Comparison of ENCODE assay signal across 1 cellular context in genomic region chr17:35578195-35578928, GRCh38.
TF ChIP-seq lines count a peak whose summit lies in the region.

Gene PEX12, minus strand, starts transcription at chr17:35578571. Its CDS starts 550 bp downstream, at chr17:35578021.

TF ChIP-seq in SK-N-SH, 30 proteins besides CTCF, POLR2A, EP300 and RAD21 (continued from another document):
- no peak for TF ChIP-seq PBX3 (IDR thresholded peaks at IDR 0.05)
- TF ChIP-seq NFIC (IDR thresholded peaks at IDR 0.05; ENCODE audit: borderline replicate concordance) = peak; percentile 11; the same call in 1 of the 2 replicates
- TF ChIP-seq MAX (IDR thresholded peaks at IDR 0.05; ENCODE audit: low read depth) = peak; percentile 94
- TF ChIP-seq MXI1 (IDR thresholded peaks at IDR 0.05; ENCODE audit: low read depth, low read length) = peak; percentile 96
- TF ChIP-seq FOXJ3 (CRISPR knock-in tag; IDR thresholded peaks at IDR 0.05) = no peak
- TF ChIP-seq REST (IDR thresholded peaks at IDR 0.05; ENCODE audit: low read depth, low read length) = no peak
- TF ChIP-seq YY1 (IDR thresholded peaks at IDR 0.05; ENCODE audit: low read depth) = peak; percentile 86
- TF ChIP-seq TEAD4 (IDR thresholded peaks at IDR 0.05; ENCODE audit: borderline replicate concordance, insufficient read depth) = no peak
